Comparison of ENCODE assay signal across 31 cellular contexts in genomic region chr1:89827902-89828301, GRCh38.
"Had no signal": no experiment of that assay in that cellular context is flagged by ENCODE, and none has a peak within 500 bp of the region (broad histone marks: within the 10 kb centered on the region; RNA-seq: fewer than 3 reads in every experiment).

No MANE protein-coding gene starts in this region.

- H3K27ac Mint-ChIP-seq: natural killer cell; nephron; neural progenitor cell; progenitor cell of endocrine pancreas; stimulated activated memory B cell treated with anti-CD40 and anti-IgM and Interleukin-4, amounts not matched to agents 10 μg/mL and 1 μg/mL and 100 μg/mL, for 72 hours; stimulated activated naive CD8-positive, alpha-beta T cell treated with anti-CD3 and anti-CD28 coated beads, Interleukin-15, amount 100 ng/mL, for 72 hours; type B pancreatic cell had no signal

- DNase-seq: natural killer cell; occipital lobe; ovary; posterior cingulate gyrus; psoas muscle; right cardiac atrium; spleen; stimulated activated CD4-positive, alpha-beta T cell treated with anti-CD3 and anti-CD28 coated beads, Interleukin-12 subunit alpha, Interleukin-12 subunit beta, amount 100 ng/mL, for 4 hours; stimulated activated CD4-positive, alpha-beta T cell treated with anti-CD3 and anti-CD28 coated beads, Interleukin-1b, Interleukin-23, amount 100 ng/mL, for 48 hours; stimulated activated CD4-positive, alpha-beta T cell treated with anti-CD3 and anti-CD28 coated beads, Interleukin-4, amount 100 ng/mL, for 1 hour; stimulated activated CD4-positive, alpha-beta T cell treated with anti-CD3 and anti-CD28 coated beads, Interleukin-4, amount 100 ng/mL, for 4 hours; stimulated activated CD8-positive, alpha-beta memory T cell treated with anti-CD3 and anti-CD28 coated beads, Interleukin-4, amount 100 ng/mL, for 48 hours; stimulated activated naive CD4-positive, alpha-beta T cell; stimulated activated naive CD8-positive, alpha-beta T cell treated with anti-CD3 and anti-CD28 coated beads, Interleukin-15, amount 100 ng/mL, for 72 hours; stimulated activated naive CD8-positive, alpha-beta T cell treated with anti-CD3 and anti-CD28 coated beads, Interleukin-15, Interleukin-2, amounts not matched to agents 100 U/mL and 50 U/mL, for 24 hours; substantia nigra; testis; tibial artery; transverse colon; upper lobe of right lung; uterus had no signal

- H3K4me3 Mint-ChIP-seq: natural killer cell; nephron; neural progenitor cell; stimulated activated memory B cell treated with anti-CD40 and anti-IgM and Interleukin-4, amounts not matched to agents 10 μg/mL and 1 μg/mL and 100 μg/mL, for 72 hours; stimulated activated naive CD8-positive, alpha-beta T cell treated with anti-CD3 and anti-CD28 coated beads, Interleukin-15, amount 100 ng/mL, for 72 hours; type B pancreatic cell had no signal

- ATAC-seq: natural killer cell; psoas muscle; right cardiac atrium; sciatic nerve; stimulated activated memory B cell treated with anti-CD40 and anti-IgM and Interleukin-4, amounts not matched to agents 10 μg/mL and 1 μg/mL and 100 μg/mL, for 72 hours; stimulated activated naive CD8-positive, alpha-beta T cell treated with anti-CD3 and anti-CD28 coated beads, Interleukin-15, amount 100 ng/mL, for 72 hours; stimulated activated naive CD8-positive, alpha-beta T cell treated with anti-CD3 and anti-CD28 coated beads, Interleukin-15, Interleukin-2, amounts not matched to agents 100 U/mL and 50 U/mL, for 24 hours; upper lobe of right lung had no signal

- H3K36me3 ChIP-seq: neural progenitor cell, ovary, suprapubic skin, tibial artery, upper lobe of right lung, uterus had no signal

- H3K36me3 Mint-ChIP-seq: natural killer cell had no signal

- H3K4me3 ChIP-seq: neural progenitor cell, ovary, psoas muscle, skin epidermis, smooth muscle cell, spleen, suprapubic skin, testis, tibial artery, transverse colon, upper lobe of right lung, uterus had no signal

- H3K27ac ChIP-seq: neural progenitor cell, ovary, parathyroid adenoma, psoas muscle, skin epidermis, spleen, suprapubic skin, testis, tibial artery, transverse colon, upper lobe of right lung, uterus had no signal

- H3K9me3 Mint-ChIP-seq: natural killer cell; nephron; neural progenitor cell; stimulated activated memory B cell treated with anti-CD40 and anti-IgM and Interleukin-4, amounts not matched to agents 10 μg/mL and 1 μg/mL and 100 μg/mL, for 72 hours; stimulated activated naive CD8-positive, alpha-beta T cell treated with anti-CD3 and anti-CD28 coated beads, Interleukin-15, amount 100 ng/mL, for 72 hours; type B pancreatic cell had no signal

- H3K27me3 Mint-ChIP-seq: progenitor cell of endocrine pancreas; stimulated activated memory B cell treated with anti-CD40 and anti-IgM and Interleukin-4, amounts not matched to agents 10 μg/mL and 1 μg/mL and 100 μg/mL, for 72 hours; stimulated activated naive CD8-positive, alpha-beta T cell treated with anti-CD3 and anti-CD28 coated beads, Interleukin-15, amount 100 ng/mL, for 72 hours; type B pancreatic cell had no signal

- H3K4me1 ChIP-seq: parathyroid adenoma, tibial artery, uterus had no signal

- H3K9me3 ChIP-seq: ovary, psoas muscle, spleen, suprapubic skin, testis, tibial artery, transverse colon, upper lobe of right lung, uterus had no signal
